22 cellular contexts compared by ENCODE assay signal in genomic region chr12:18556081-18556645, GRCh38.
A peak's percentile ranks its signal among the peaks of the same experiment; 100 is the strongest.
DNase-seq lines count a peak whose midpoint lies in the region; ATAC-seq lines count a peak whose summit lies in the region.
"Had no signal": no experiment of that assay in that cellular context is flagged by ENCODE, and none has a peak within 500 bp of the region (broad histone marks: within the 10 kb centered on the region; RNA-seq: fewer than 3 reads in every experiment).

No MANE protein-coding gene starts in this region.

- peak; percentile 58 for DNase-seq in D341Med (ENCODE audit: low spot score)
- DNase-seq in HS-27A (ENCODE audit: low read depth), result peak; percentile 39
- peak; percentile 99 for DNase-seq in NCI-H82 treated with DMSO at 0.1 percent for 48 hours (lab: John Stamatoyannopoulos, UW; ENCODE audit: unreplicated experiment)
- peak; percentile 11 for DNase-seq in kidney tubule cell (ENCODE audit: low spot score)
- no peak for DNase-seq in dedifferentiated amniotic fluid mesenchymal stem cell (ENCODE audit: extremely low spot score)
- DNase-seq in DMS 273 (lab: John Stamatoyannopoulos, UW; ENCODE audit: unreplicated experiment), result no peak
- DNase-seq: BE2C, GF-D8, H9, NCI-H1048, NCI-H1417, NCI-H1694, NCI-H2029 treated with DMSO at 0.1 percent for 48 hours, NCI-H345, NCI-H510A treated with DMSO at 0.1 percent for 48 hours, NCI-H774, PC-9, SJCRH30 had no signal

- ATAC-seq in GM19324 (IDR thresholded peaks at IDR 0.05; ENCODE audit: low FRiP score, unreplicated experiment), result no peak
- ATAC-seq in HG03521 (IDR thresholded peaks at IDR 0.05; ENCODE audit: unreplicated experiment), result no peak
- ATAC-seq: Right ventricle myocardium inferior, SK-N-SH treated with all-trans-retinoic acid at 6 μM for 48 hours had no signal

Comparison
In these comparisons a context has a peak if more than half of its experiments do, and no peak if none do; other contexts are left out.
1. DNase-seq: peak in D341Med (single experiment), HS-27A (single experiment), NCI-H82 treated with DMSO at 0.1 percent for 48 hours (single experiment) and kidney tubule cell (single experiment); none in dedifferentiated amniotic fluid mesenchymal stem cell (single experiment) and DMS 273 (single experiment).